Comparison of ENCODE assay signal across 8 cellular contexts in the genomic region with DNA sequence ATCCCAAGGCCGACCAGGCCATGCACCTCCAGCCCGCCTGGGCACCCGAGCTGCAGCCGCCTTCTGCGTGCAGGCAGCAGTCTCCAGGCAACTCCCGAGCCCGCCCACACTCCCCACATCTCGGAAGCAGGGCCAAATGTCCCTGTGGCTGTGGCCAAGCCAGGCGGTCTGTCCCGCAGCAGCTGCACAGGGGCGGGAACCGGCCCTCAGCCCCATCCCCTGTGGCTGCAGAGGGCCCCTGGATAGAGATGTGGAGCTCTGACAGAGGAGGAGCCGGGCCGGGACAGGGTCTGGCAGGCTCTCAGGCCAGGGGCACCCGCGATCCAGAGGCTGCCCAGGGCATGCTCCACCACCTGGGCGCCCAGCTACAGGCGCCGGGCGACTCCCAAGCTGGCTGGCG.
DNase-seq lines count a peak whose midpoint lies in the region; ATAC-seq and TF ChIP-seq lines count a peak whose summit lies in the region.
"Not testable (repeated sequence)": the region's sequence is repeated elsewhere in the genome, so short reads cannot be mapped to it uniquely, and the experiment has no call there.

No MANE protein-coding gene starts in this region.

- TF ChIP-seq POLR2A in lower leg skin (IDR thresholded peaks at IDR 0.05): not testable (repeated sequence)

- not testable (repeated sequence) for H3K4me3 Mint-ChIP-seq in osteocyte (ENCODE audit: unreplicated experiment)

- H3K36me3 ChIP-seq in MG63, colonic mucosa: not testable (repeated sequence)

- not testable (repeated sequence) for H3K4me1 ChIP-seq in colonic mucosa

- not testable (repeated sequence) for H3K27ac ChIP-seq in colonic mucosa

- not testable (repeated sequence) for H3K4me3 ChIP-seq in MG63; colonic mucosa; lower leg skin (ENCODE audit: low read depth, poor library complexity, severe bottlenecking)

- H3K27ac Mint-ChIP-seq in osteocyte (ENCODE audit: unreplicated experiment): not testable (repeated sequence)

- peak; percentile 0 for DNase-seq in A172 (ENCODE audit: low spot score)
- peak; percentile 5 for DNase-seq in MG63
- peak; percentile 51 for DNase-seq in activated CD8-positive, alpha-beta memory T cell treated with anti-CD3 and anti-CD28 coated beads, Interleukin-2, amount 50 U/mL, for 48 hours
- peak; percentile 19 for DNase-seq in colonic mucosa
- DNase-seq in left cardiac atrium: peak; percentile 25
- peak; percentile 11 to 82 for DNase-seq in lower leg skin (ENCODE audit: low spot score in 2 of 2)
- peak; percentile 92 for DNase-seq in osteocyte (ENCODE audit: extremely low spot score, unreplicated experiment)
- DNase-seq in stimulated activated CD4-positive, alpha-beta T cell treated with anti-CD3 and anti-CD28 coated beads, Interleukin-1b, Interleukin-23, amount 100 ng/mL, for 48 hours: peak; percentile 2

- WGBS in lower leg skin, 2 donors: 48 to 67% methylated on average over 6 to 7 of the region's 21 CpGs

- not testable (repeated sequence) for ATAC-seq in left cardiac atrium

- TF ChIP-seq CTCF in colonic mucosa (IDR thresholded peaks at IDR 0.05); lower leg skin (IDR thresholded peaks at IDR 0.05); osteocyte (IDR thresholded peaks at IDR 0.05): not testable (repeated sequence)

- not testable (repeated sequence) for H3K9me3 ChIP-seq in MG63, colonic mucosa

- not testable (repeated sequence) for H3K36me3 Mint-ChIP-seq in osteocyte (ENCODE audit: unreplicated experiment)

- not testable (repeated sequence) for H3K27me3 ChIP-seq in MG63, colonic mucosa

- H3K4me1 Mint-ChIP-seq in osteocyte (ENCODE audit: unreplicated experiment): not testable (repeated sequence)

- intact Hi-C loops in colonic mucosa (cut with DNase I); left cardiac atrium (cut with DNase I); lower leg skin (cut with DNase I; ENCODE audit: low total_unique reads): not testable (repeated sequence)

- H3K9me3 Mint-ChIP-seq in osteocyte (ENCODE audit: unreplicated experiment): not testable (repeated sequence)

- not testable (repeated sequence) for H3K27me3 Mint-ChIP-seq in osteocyte (ENCODE audit: unreplicated experiment)

- not testable (repeated sequence) for H3K9ac ChIP-seq in colonic mucosa (ENCODE audit: low read depth in 2 of 2, low read length in 2 of 2)

Comparison
In these comparisons a context has a peak if more than half of its experiments do, and no peak if none do; other contexts are left out.
1. DNase-seq: peak in every context shown above with its lines; median percentile 92 in osteocyte; 51 in activated CD8-positive, alpha-beta memory T cell treated with anti-CD3 and anti-CD28 coated beads, Interleukin-2, amount 50 U/mL, for 48 hours; 46 in lower leg skin; 25 in left cardiac atrium; 19 in colonic mucosa; 5 in MG63; 2 in stimulated activated CD4-positive, alpha-beta T cell treated with anti-CD3 and anti-CD28 coated beads, Interleukin-1b, Interleukin-23, amount 100 ng/mL, for 48 hours; 0 in A172.